In genomic region chr2:151947524-151948165, GRCh38 we compare ENCODE assay signal across 8 cellular contexts.
DNase-seq lines count a peak whose midpoint lies in the region; ATAC-seq and TF ChIP-seq lines count a peak whose summit lies in the region.

No MANE protein-coding gene starts in this region.

- DNase-seq in GM12865 (ENCODE audit: low read depth) (peak; percentile 16), anterior cingulate cortex (lab: John Stamatoyannopoulos, UW) (peak in 46 of 58 donors; percentile 6 to 72 (median 39)), inferior parietal cortex (ENCODE audit: extremely low spot score) (peak; percentile 52), upper lobe of right lung (peak; percentile 66), Karpas-422 (no peak), NCI-H1930 (lab: John Stamatoyannopoulos, UW) (no peak)

- H3K27ac ChIP-seq in upper lobe of right lung, result no peak overlapping the region
- no peak overlapping the region for H3K27ac ChIP-seq in Karpas-422 (ENCODE audit: low read length)

- no peaks in the 10 kb centered on the region for H3K9me3 ChIP-seq in upper lobe of right lung
- no peaks in the 10 kb centered on the region for H3K9me3 ChIP-seq in Karpas-422 (ENCODE audit: low read length)

- H3K4me1 ChIP-seq in upper lobe of right lung (peaks cover 23% of the 10 kb centered on the region), Karpas-422 (ENCODE audit: low read length) (no peaks in the 10 kb centered on the region)

- no peak overlapping the region for H3K4me3 ChIP-seq in GM12865 (ENCODE audit: low read depth, low read length)
- H3K4me3 ChIP-seq in upper lobe of right lung, result peak overlapping the region; percentile 31
- no peak overlapping the region for H3K4me3 ChIP-seq in Karpas-422 (ENCODE audit: low read length)

- intact Hi-C loops in upper lobe of right lung (cut with DNase I), result no loop called here

- H3K36me3 ChIP-seq in upper lobe of right lung, result no peaks in the 10 kb centered on the region
- H3K36me3 ChIP-seq in Karpas-422 (ENCODE audit: insufficient read depth, low read length), result no peaks in the 10 kb centered on the region

- H3K9me2 ChIP-seq in Karpas-422 (replicated peaks; ENCODE audit: insufficient read depth, low read length), result no peaks in the 10 kb centered on the region

- no peak overlapping the region for H2AFZ ChIP-seq in Karpas-422 (ENCODE audit: low read length)

- H3K4me2 ChIP-seq in Karpas-422 (ENCODE audit: low read depth, low read length, poor library complexity, severe bottlenecking), result no peak overlapping the region

- no peak for TF ChIP-seq CTCF in GM12865 (IDR thresholded peaks at IDR 0.05; ENCODE audit: insufficient read depth, low read depth, low read length, missing control alignments)
- no peak for TF ChIP-seq CTCF in upper lobe of right lung (IDR thresholded peaks at IDR 0.05)

- no peaks in the 10 kb centered on the region for H3K79me2 ChIP-seq in Karpas-422 (ENCODE audit: low read length)

- no peaks in the 10 kb centered on the region for H4K20me1 ChIP-seq in Karpas-422 (ENCODE audit: insufficient read depth, low read depth, low read length)

- ATAC-seq in HG03139 (IDR thresholded peaks at IDR 0.05; ENCODE audit: unreplicated experiment) (peak; percentile 44), upper lobe of right lung (peak; percentile 86), GM19324 (IDR thresholded peaks at IDR 0.05; ENCODE audit: low FRiP score, unreplicated experiment) (no peak)

- no peak overlapping the region for H3K9ac ChIP-seq in Karpas-422 (ENCODE audit: low read length)

- no peaks in the 10 kb centered on the region for H3K27me3 ChIP-seq in upper lobe of right lung
- H3K27me3 ChIP-seq in Karpas-422 (ENCODE audit: low read length), result no peaks in the 10 kb centered on the region

Comparison
In these comparisons a context has a peak if more than half of its experiments do, and no peak if none do; other contexts are left out.
1. DNase-seq: peak in GM12865 (single experiment), anterior cingulate cortex (46 of 58), inferior parietal cortex (single experiment) and upper lobe of right lung (single experiment); none in Karpas-422 (single experiment) and NCI-H1930 (0 of 2).